In genomic region chr6:34537922-34538550, GRCh38 we compare ENCODE assay signal across 16 cellular contexts. TPM values are rescaled to one million over a fixed set of nuclear protein-coding genes. Genes with fewer than 3 reads are reported as not detected.
A peak's percentile ranks its signal among the peaks of the same experiment; 100 is the strongest.
DNase-seq lines count a peak whose midpoint lies in the region; ATAC-seq and TF ChIP-seq lines count a peak whose summit lies in the region.
"Had no signal": no experiment of that assay in that cellular context is flagged by ENCODE, and none has a peak within 500 bp of the region (broad histone marks: within the 10 kb centered on the region; RNA-seq: fewer than 3 reads in every experiment).

No MANE protein-coding gene starts in this region.

- no peaks in the 10 kb centered on the region for H3K79me1 ChIP-seq in mesenchymal stem cell (replicated peaks; ENCODE audit: low read length, poor library complexity, severe bottlenecking)

- 91% methylated on average over 19 of the region's 19 CpGs for WGBS in mesenchymal stem cell

- no peak overlapping the region for H3K4ac ChIP-seq in mesenchymal stem cell (ENCODE audit: low read depth in 1 of 2, low read length in 2 of 2)

- H3K14ac ChIP-seq in mesenchymal stem cell (ENCODE audit: low read length in 2 of 2): no peak overlapping the region

- DNase-seq in H7 (peak; percentile 51), WTC11 (ENCODE audit: low spot score) (no peak), mesenchymal stem cell (no peak), SHP77 (lab: John Stamatoyannopoulos, UW) (no peak), neural progenitor cell (ENCODE audit: low spot score) (no peak)
- DNase-seq in activated CD8-positive, alpha-beta memory T cell treated with anti-CD3 and anti-CD28 coated beads for 24 hours: no peak
- DNase-seq: CD4-positive, CD25-positive, alpha-beta regulatory T cell; CD8-positive, alpha-beta memory T cell; GM23248 had no signal

- POLR2A ChIA-PET in WTC11 (lab: Charles Lee): no interaction called here

- CTCF ChIA-PET in WTC11 (lab: Charles Lee): interaction anchor here (2.5 kb wide), 1 partner anchor 78 kb away, joined by 12 read pairs; no protein-coding TSS in a partner anchor

- no peaks in the 10 kb centered on the region for H4K20me1 ChIP-seq in neural progenitor cell (ENCODE audit: low read depth)

- no peak overlapping the region for H2BK12ac ChIP-seq in mesenchymal stem cell (ENCODE audit: low read length in 2 of 2)

- no peak overlapping the region for H3K4me3 ChIP-seq in H7 (ENCODE audit: insufficient read depth, low read depth, low read length)
- no peak overlapping the region for H3K4me3 ChIP-seq in mesenchymal stem cell (ENCODE audit: insufficient read depth in 1 of 2, low read depth in 1 of 2, low read length in 2 of 2)
- H3K4me3 ChIP-seq in neural progenitor cell: no peak overlapping the region
- H3K4me3 ChIP-seq: BLaER1 treated with 17β-estradiol and CSF1 and Interleukin-3, amounts not matched to agents 10 nM and 100 nM; GM23248; HAP-1 had no signal

- ATAC-seq in WTC11 (peak; percentile 19; the same call in 1 of the 2 replicates), HG02759 (IDR thresholded peaks at IDR 0.05; ENCODE audit: unreplicated experiment) (no peak)

- H3K4me1 ChIP-seq in mesenchymal stem cell (ENCODE audit: control insufficient read depth, insufficient read depth, low read depth, low read length): peaks cover 3% of the 10 kb centered on the region
- no peaks in the 10 kb centered on the region for H3K4me1 ChIP-seq in neural progenitor cell
- H3K4me1 ChIP-seq: HAP-1 had no signal

- H3K36me3 ChIP-seq in H7 (replicated peaks; ENCODE audit: control insufficient read depth, insufficient read depth, low read length) (no peaks in the 10 kb centered on the region), mesenchymal stem cell (ENCODE audit: control insufficient read depth in 1 of 2, insufficient read depth in 2 of 2, low read depth in 1 of 2, low read length in 2 of 2) (no peaks in the 10 kb centered on the region), neural progenitor cell (no peaks in the 10 kb centered on the region)
- H3K36me3 ChIP-seq: BLaER1 treated with 17β-estradiol and CSF1 and Interleukin-3, amounts not matched to agents 10 nM and 100 nM; HAP-1 had no signal

- H3K4me3 Mint-ChIP-seq in WTC11: no peak overlapping the region
- H3K4me3 Mint-ChIP-seq in neural progenitor cell: no peak overlapping the region
- H3K4me3 Mint-ChIP-seq: B cell; CD4-positive, CD25-positive, alpha-beta regulatory T cell; CD8-positive, alpha-beta memory T cell had no signal

- no peak overlapping the region for H2BK5ac ChIP-seq in mesenchymal stem cell (ENCODE audit: low read depth, low read length, poor library complexity, severe bottlenecking)

- no peak overlapping the region for H3K18ac ChIP-seq in mesenchymal stem cell (ENCODE audit: low read depth in 1 of 2, low read length in 2 of 2)

- no peaks in the 10 kb centered on the region for H3K9me3 ChIP-seq in mesenchymal stem cell (ENCODE audit: control insufficient read depth, low read length)
- H3K9me3 ChIP-seq in neural progenitor cell (ENCODE audit: low read depth): no peaks in the 10 kb centered on the region
- H3K9me3 ChIP-seq: BLaER1 treated with 17β-estradiol and CSF1 and Interleukin-3, amounts not matched to agents 10 nM and 100 nM; HAP-1 had no signal

- H3K4me2 ChIP-seq in mesenchymal stem cell (ENCODE audit: low read length, poor library complexity, severe bottlenecking): no peak overlapping the region
- H3K4me2 ChIP-seq in neural progenitor cell: no peak overlapping the region
- H3K4me2 ChIP-seq: BLaER1 treated with 17β-estradiol and CSF1 and Interleukin-3, amounts not matched to agents 10 nM and 100 nM had no signal

- H2BK120ac ChIP-seq in mesenchymal stem cell (ENCODE audit: low read depth, low read length): no peak overlapping the region

- no peak overlapping the region for H2AFZ ChIP-seq in mesenchymal stem cell (ENCODE audit: low read depth, low read length)
- no peak overlapping the region for H2AFZ ChIP-seq in neural progenitor cell (replicated peaks)
- H2AFZ ChIP-seq: GM23248 had no signal

- no peak for TF ChIP-seq CTCF in 22Rv1 (IDR thresholded peaks at IDR 0.05)
- no peak for TF ChIP-seq CTCF in WTC11 (IDR thresholded peaks at IDR 0.05)
- TF ChIP-seq CTCF in neural progenitor cell (IDR thresholded peaks at IDR 0.05): no peak

- H3K27ac Mint-ChIP-seq in WTC11 (0 out of 2 replicates have a peak overlapping the region, but pooled peaks have one; percentile 86), neural progenitor cell (no peak overlapping the region)
- H3K27ac Mint-ChIP-seq: B cell; CD4-positive, CD25-positive, alpha-beta regulatory T cell had no signal

- H4K8ac ChIP-seq in mesenchymal stem cell (ENCODE audit: low read length): no peak overlapping the region

- no peak overlapping the region for H2BK15ac ChIP-seq in mesenchymal stem cell (ENCODE audit: low read depth, poor library complexity, severe bottlenecking)

- H4K91ac ChIP-seq in mesenchymal stem cell (ENCODE audit: low read length): peak overlapping the region; percentile 30

- H3K9ac ChIP-seq in mesenchymal stem cell (ENCODE audit: low read length) (no peak overlapping the region), neural progenitor cell (no peak overlapping the region)
- H3K9ac ChIP-seq: GM23248 had no signal

- no peak overlapping the region for H2AK5ac ChIP-seq in mesenchymal stem cell (ENCODE audit: low read length, severe bottlenecking)

- H3K36me3 Mint-ChIP-seq in WTC11 (no peaks in the 10 kb centered on the region), neural progenitor cell (no peaks in the 10 kb centered on the region)
- H3K36me3 Mint-ChIP-seq: CD4-positive, CD25-positive, alpha-beta regulatory T cell; CD8-positive, alpha-beta memory T cell had no signal

- H3K23ac ChIP-seq in mesenchymal stem cell (ENCODE audit: low read length in 2 of 2): no peak overlapping the region

- H3F3A ChIP-seq in neural progenitor cell (ENCODE audit: low read depth): no peaks in the 10 kb centered on the region

- no peaks in the 10 kb centered on the region for H3K9me3 Mint-ChIP-seq in WTC11
- no peaks in the 10 kb centered on the region for H3K9me3 Mint-ChIP-seq in neural progenitor cell
- H3K9me3 Mint-ChIP-seq: CD4-positive, CD25-positive, alpha-beta regulatory T cell; CD8-positive, alpha-beta memory T cell had no signal

- H3K27me3 ChIP-seq in H7 (ENCODE audit: control insufficient read depth, insufficient read depth, low read length) (no peaks in the 10 kb centered on the region), mesenchymal stem cell (ENCODE audit: control insufficient read depth in 1 of 2, insufficient read depth in 1 of 2, low read length in 2 of 2) (peaks cover 0 to 27% of the 10 kb centered on the region in 2 experiments), neural progenitor cell (no peaks in the 10 kb centered on the region)
- H3K27me3 ChIP-seq: BLaER1 treated with 17β-estradiol and CSF1 and Interleukin-3, amounts not matched to agents 10 nM and 100 nM had no signal

- H3K27me3 Mint-ChIP-seq in WTC11 (ENCODE audit: low read depth): no peaks in the 10 kb centered on the region; the same call in 1 of the 2 replicates
- peaks cover 2% of the 10 kb centered on the region for H3K27me3 Mint-ChIP-seq in neural progenitor cell (ENCODE audit: insufficient read depth, low read depth)
- H3K27me3 Mint-ChIP-seq: B cell; CD4-positive, CD25-positive, alpha-beta regulatory T cell; CD8-positive, alpha-beta memory T cell had no signal

- peak overlapping the region; percentile 99 for H3K27ac ChIP-seq in 22Rv1
- H3K27ac ChIP-seq in mesenchymal stem cell (ENCODE audit: low read length, poor library complexity, severe bottlenecking): no peak overlapping the region
- no peak overlapping the region for H3K27ac ChIP-seq in neural progenitor cell
- H3K27ac ChIP-seq: BLaER1 treated with 17β-estradiol and CSF1 and Interleukin-3, amounts not matched to agents 10 nM and 100 nM; GM23248; HL-60 had no signal

- no peaks in the 10 kb centered on the region for H3K79me2 ChIP-seq in neural progenitor cell (ENCODE audit: low read depth)

- no peaks in the 10 kb centered on the region for H3K4me1 Mint-ChIP-seq in WTC11
- H3K4me1 Mint-ChIP-seq in neural progenitor cell: peaks cover 7% of the 10 kb centered on the region
- H3K4me1 Mint-ChIP-seq: B cell; CD4-positive, CD25-positive, alpha-beta regulatory T cell; CD8-positive, alpha-beta memory T cell had no signal

TF ChIP-seq in WTC11, 78 proteins besides CTCF, POLR2A, EP300 and RAD21 (continues in another document):
- TF ChIP-seq CBFB (CRISPR knock-in tag; IDR thresholded peaks at IDR 0.05; ENCODE audit: low read depth): no peak
- no peak for TF ChIP-seq NFE2L1 (CRISPR knock-in tag; IDR thresholded peaks at IDR 0.05)
- TF ChIP-seq E2F1 (CRISPR knock-in tag; IDR thresholded peaks at IDR 0.05): no peak
- TF ChIP-seq PRRX2 (CRISPR knock-in tag; IDR thresholded peaks at IDR 0.05): no peak
- TF ChIP-seq NR3C1 (CRISPR knock-in tag; conservative IDR thresholded peaks at IDR 0.05; ENCODE audit: low read depth): no peak

RNA-seq across cellular contexts. Expression of gene SPDEF, which starts 18.1 kb away (rescaled TPM):
- 0.11 and 0.21 TPM in 2 replicates for total RNA-seq in H7 (2014; rRNA removed; shearing (Covaris generic))
- total RNA-seq in WTC11 (2021) (0.44 to 0.72 TPM (median 0.50 TPM) in 3 replicates), neural progenitor cell (ENCODE audit: low replicate concordance) (0.50 TPM in 1 of 2 replicates, not detected in the other)
- polyA plus RNA-seq in mesenchymal stem cell (2013, experiment 1 of 2): not detected
- 0.05 TPM for polyA plus RNA-seq in mesenchymal stem cell (2013, experiment 2 of 2)
- total RNA-seq: A172; B cell; CD8-positive, alpha-beta memory T cell; GM23248 had no signal
- polyA plus RNA-seq: CD4-positive, CD25-positive, alpha-beta regulatory T cell; CD8-positive, alpha-beta memory T cell; GM23248 had no signal
